ENCODE assay signal across 24 cellular contexts in the genomic region with DNA sequence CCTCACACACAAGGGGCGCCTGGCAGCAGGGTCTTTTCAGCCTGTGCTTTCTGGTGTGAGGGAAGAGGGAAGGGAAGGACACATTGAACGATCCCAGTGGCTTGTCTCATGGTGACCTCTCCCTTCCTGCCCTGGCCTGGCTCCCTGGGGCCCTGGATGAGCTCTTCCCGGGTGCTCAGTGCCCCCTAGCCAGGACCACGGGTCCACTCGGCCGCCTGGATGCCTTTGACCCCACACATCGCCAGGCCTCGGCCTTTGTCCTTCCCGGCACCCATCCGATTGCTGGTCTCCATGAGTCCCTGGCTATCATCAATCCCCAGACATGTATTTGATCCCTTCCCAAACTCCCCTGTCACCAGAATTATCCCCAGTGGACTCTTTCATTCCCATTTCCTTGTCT. TPM values are rescaled to one million over a fixed set of nuclear protein-coding genes. Genes with fewer than 3 reads are reported as not detected.
"Had no signal": no experiment of that assay in that cellular context is flagged by ENCODE, and none has a peak within 500 bp of the region (broad histone marks: within the 10 kb centered on the region; RNA-seq: fewer than 3 reads in every experiment).

No MANE protein-coding gene starts in this region.

- H3K79me2 ChIP-seq: parathyroid adenoma had no signal

- H3K27ac ChIP-seq: neural progenitor cell, parathyroid adenoma, prostate gland, skin epidermis, testis, tibial nerve, upper lobe of right lung had no signal

- H3K9me3 Mint-ChIP-seq: natural killer cell treated with Interleukin-12 subunit alpha and Interleukin-12 subunit beta and Interleukin-15 and Interleukin-18, amount 100 ng/mL, for 72 hours; neural progenitor cell; stimulated activated naive CD8-positive, alpha-beta T cell treated with anti-CD3 and anti-CD28 coated beads, Interleukin-15, amount 100 ng/mL, for 72 hours had no signal

- H3K27me3 ChIP-seq: neural progenitor cell, testis, tibial nerve, upper lobe of right lung had no signal

- H3K4me3 ChIP-seq: lung, neural progenitor cell, prostate gland, skin epidermis, testis, tibial nerve, upper lobe of right lung had no signal

- H3K27ac Mint-ChIP-seq: natural killer cell treated with Interleukin-12 subunit alpha and Interleukin-12 subunit beta and Interleukin-15 and Interleukin-18, amount 100 ng/mL, for 72 hours; neural progenitor cell had no signal

- ATAC-seq: left colon; left ventricle myocardium superior; natural killer cell treated with Interleukin-12 subunit alpha and Interleukin-12 subunit beta and Interleukin-15 and Interleukin-18, amount 100 ng/mL, for 72 hours; sciatic nerve; stimulated activated naive CD8-positive, alpha-beta T cell treated with anti-CD3 and anti-CD28 coated beads, Interleukin-15, amount 100 ng/mL, for 72 hours; upper lobe of right lung had no signal

- H3K36me3 Mint-ChIP-seq: natural killer cell treated with Interleukin-12 subunit alpha and Interleukin-12 subunit beta and Interleukin-15 and Interleukin-18, amount 100 ng/mL, for 72 hours; neural progenitor cell had no signal

- H3K9me3 ChIP-seq: prostate gland, testis, upper lobe of right lung had no signal

- H3K36me3 ChIP-seq: neural progenitor cell, prostate gland, tibial nerve, upper lobe of right lung had no signal

- H2AFZ ChIP-seq: neural progenitor cell, parathyroid adenoma had no signal

- H3K4me3 Mint-ChIP-seq: natural killer cell treated with Interleukin-12 subunit alpha and Interleukin-12 subunit beta and Interleukin-15 and Interleukin-18, amount 100 ng/mL, for 72 hours; neural progenitor cell; stimulated activated naive CD8-positive, alpha-beta T cell treated with anti-CD3 and anti-CD28 coated beads, Interleukin-15, amount 100 ng/mL, for 72 hours had no signal

- H3K4me1 ChIP-seq: parathyroid adenoma, prostate gland, testis, tibial nerve had no signal

- DNase-seq: dermis blood vessel endothelial cell; effector CD4-positive, alpha-beta T cell; foreskin melanocyte; hippocampal formation; left ventricle myocardium superior; mesenchymal stem cell; midbrain; occipital lobe; stimulated activated CD4-positive, alpha-beta T cell treated with anti-CD3 and anti-CD28 coated beads, Interleukin-12 subunit alpha, Interleukin-12 subunit beta, amount 100 ng/mL, for 4 hours; stimulated activated naive CD8-positive, alpha-beta T cell treated with anti-CD3 and anti-CD28 coated beads, Interleukin-15, amount 100 ng/mL, for 72 hours; testis; upper lobe of right lung had no signal

- H3K4me2 ChIP-seq: neural progenitor cell had no signal

RNA-seq across cellular contexts. Expression of a gene that starts 6.0 kb away (rescaled TPM):
- total RNA-seq: natural killer cell treated with Interleukin-12 subunit alpha and Interleukin-12 subunit beta and Interleukin-15 and Interleukin-18, amount 100 ng/mL, for 72 hours; occipital lobe had no signal

RNA-seq across cellular contexts. Expression of a gene that starts 29.6 kb away (rescaled TPM):
- total RNA-seq: dermis blood vessel endothelial cell; kidney epithelial cell; left ventricle myocardium superior; lung; natural killer cell treated with Interleukin-12 subunit alpha and Interleukin-12 subunit beta and Interleukin-15 and Interleukin-18, amount 100 ng/mL, for 72 hours; occipital lobe; prostate gland; renal cortical epithelial cell; sciatic nerve; subcutaneous adipose tissue; testis; tibial nerve; upper lobe of right lung had no signal

RNA-seq across cellular contexts. Expression of a gene that starts 45.1 kb away (rescaled TPM):
- total RNA-seq: dermis blood vessel endothelial cell; kidney epithelial cell; left ventricle myocardium superior; natural killer cell treated with Interleukin-12 subunit alpha and Interleukin-12 subunit beta and Interleukin-15 and Interleukin-18, amount 100 ng/mL, for 72 hours; occipital lobe; renal cortical epithelial cell; sciatic nerve; subcutaneous adipose tissue; testis; tibial nerve; upper lobe of right lung had no signal
